Comparison of ENCODE assay signal across 29 cellular contexts in genomic region chr1:24908591-24909259, GRCh38. TPM values are rescaled to one million over a fixed set of nuclear protein-coding genes. Genes with fewer than 3 reads are reported as not detected.
A peak's percentile ranks its signal among the peaks of the same experiment; 100 is the strongest.
DNase-seq lines count a peak whose midpoint lies in the region; ATAC-seq and TF ChIP-seq lines count a peak whose summit lies in the region.
"Had no signal": no experiment of that assay in that cellular context is flagged by ENCODE, and none has a peak within 500 bp of the region (broad histone marks: within the 10 kb centered on the region; RNA-seq: fewer than 3 reads in every experiment).

No MANE protein-coding gene starts in this region.

- intact Hi-C loops in activated CD4-positive, alpha-beta T cell treated with anti-CD3 and anti-CD28 coated beads for 36 hours (cut with DNase I, micrococcal nuclease), result no loop called here

- no peak overlapping the region for H4K91ac ChIP-seq in neuronal stem cell (ENCODE audit: low read depth, low read length, poor library complexity)
- no peak overlapping the region for H4K91ac ChIP-seq in mesenchymal stem cell (ENCODE audit: low read length)

- H3K27me3 ChIP-seq in neuronal stem cell (ENCODE audit: control insufficient read depth in 3 of 3, insufficient read depth in 3 of 3, low read depth in 1 of 3, low read length in 3 of 3) (peaks cover 0 to 39% (median 0%) of the 10 kb centered on the region in 3 experiments), mesenchymal stem cell (ENCODE audit: control insufficient read depth in 1 of 2, insufficient read depth in 1 of 2, low read length in 2 of 2) (peaks cover 23 to 26% of the 10 kb centered on the region in 2 experiments)
- H3K27me3 ChIP-seq: BE2C, hepatocyte, MG63, suprapubic skin had no signal

- H2BK120ac ChIP-seq in neuronal stem cell (ENCODE audit: low read depth, low read length), result no peak overlapping the region
- H2BK120ac ChIP-seq in mesenchymal stem cell (ENCODE audit: low read depth, low read length), result no peak overlapping the region

- H3K4me3 ChIP-seq in neuronal stem cell (ENCODE audit: low read length in 2 of 2), result no peak overlapping the region
- H3K4me3 ChIP-seq in mesenchymal stem cell (ENCODE audit: insufficient read depth in 1 of 2, low read depth in 1 of 2, low read length in 2 of 2), result no peak overlapping the region
- H3K4me3 ChIP-seq: GM12878, hepatocyte, MG63, suprapubic skin had no signal

- H3K23ac ChIP-seq in neuronal stem cell (ENCODE audit: low read depth, low read length, poor library complexity) (peak overlapping the region; percentile 49), mesenchymal stem cell (ENCODE audit: low read length in 2 of 2) (no peak overlapping the region)

- H3K36me3 ChIP-seq in neuronal stem cell (replicated peaks in 1 of 2; ENCODE audit: control insufficient read depth in 2 of 2, insufficient read depth in 2 of 2, low read length in 2 of 2), result no peaks in the 10 kb centered on the region
- H3K36me3 ChIP-seq in mesenchymal stem cell (ENCODE audit: control insufficient read depth in 1 of 2, insufficient read depth in 2 of 2, low read depth in 1 of 2, low read length in 2 of 2), result no peaks in the 10 kb centered on the region
- H3K36me3 ChIP-seq: BE2C, suprapubic skin had no signal

- H2BK12ac ChIP-seq in neuronal stem cell (ENCODE audit: low read length) (no peak overlapping the region), mesenchymal stem cell (ENCODE audit: low read length in 2 of 2) (no peak overlapping the region)

- H3K4me3 Mint-ChIP-seq in activated CD4-positive, alpha-beta T cell treated with anti-CD3 and anti-CD28 coated beads for 36 hours, result no peak overlapping the region
- no peak overlapping the region for H3K4me3 Mint-ChIP-seq in activated naive CD8-positive, alpha-beta T cell treated with anti-CD3 and anti-CD28 coated beads, Interleukin-2, amount 50 U/mL, for 24 hours
- H3K4me3 Mint-ChIP-seq: naive B cell had no signal

- H3K36me3 Mint-ChIP-seq in activated CD4-positive, alpha-beta T cell treated with anti-CD3 and anti-CD28 coated beads for 36 hours (ENCODE audit: low read depth), result peaks cover 71% of the 10 kb centered on the region
- peaks cover 75% of the 10 kb centered on the region for H3K36me3 Mint-ChIP-seq in activated naive CD8-positive, alpha-beta T cell treated with anti-CD3 and anti-CD28 coated beads, Interleukin-2, amount 50 U/mL, for 24 hours (ENCODE audit: low read depth)

- H3K27me3 Mint-ChIP-seq in activated CD4-positive, alpha-beta T cell treated with anti-CD3 and anti-CD28 coated beads for 36 hours, result no peaks in the 10 kb centered on the region
- no peaks in the 10 kb centered on the region for H3K27me3 Mint-ChIP-seq in activated naive CD8-positive, alpha-beta T cell treated with anti-CD3 and anti-CD28 coated beads, Interleukin-2, amount 50 U/mL, for 24 hours
- H3K27me3 Mint-ChIP-seq: naive B cell had no signal

- TF ChIP-seq POLR2A in GM18526 (IDR thresholded peaks at IDR 0.05; ENCODE audit: extremely low read depth, insufficient read length), result peak; percentile 10

- H3K9ac ChIP-seq in neuronal stem cell (ENCODE audit: low read depth, low read length, poor library complexity), result no peak overlapping the region
- no peak overlapping the region for H3K9ac ChIP-seq in mesenchymal stem cell (ENCODE audit: low read length)

- no peak overlapping the region for H2BK5ac ChIP-seq in neuronal stem cell (ENCODE audit: low read length)
- no peak overlapping the region for H2BK5ac ChIP-seq in mesenchymal stem cell (ENCODE audit: low read depth, low read length, poor library complexity, severe bottlenecking)

- DNase-seq in activated CD4-positive, alpha-beta T cell treated with anti-CD3 and anti-CD28 coated beads for 36 hours, result peak; percentile 4
- DNase-seq in activated CD4-positive, alpha-beta T cell treated with anti-CD3 and anti-CD28 coated beads for 48 hours, result no peak
- no peak for DNase-seq in activated naive CD8-positive, alpha-beta T cell treated with anti-CD3 and anti-CD28 coated beads, Interleukin-2, amount 50 U/mL, for 24 hours
- no peak for DNase-seq in neuronal stem cell (ENCODE audit: low spot score)
- DNase-seq in mesenchymal stem cell, result no peak
- DNase-seq: activated CD4-positive, alpha-beta T cell treated with anti-CD3 and anti-CD28 coated beads, Interleukin-2, amount 50 U/mL, for 1 hour; DMS 273 treated with DMSO at 0.1 percent for 48 hours; GDM1; mammary epithelial cell; MG63; naive B cell; NCI-H187; NCI-H446 treated with DMSO at 0.1 percent for 48 hours; stimulated activated CD4-positive, alpha-beta T cell treated with anti-CD3 and anti-CD28 coated beads, Interleukin-4, amount 100 ng/mL, for 1 hour had no signal

- POLR2A ChIA-PET in activated CD4-positive, alpha-beta T cell treated with anti-CD3 and anti-CD28 coated beads for 36 hours (lab: Charles Lee), result interaction anchor here (0.6 to 0.8 kb wide), 2 partner anchors 865 to 1079 kb away, joined by 4 read pairs; no protein-coding TSS in a partner anchor

- no peak overlapping the region for H3K4ac ChIP-seq in neuronal stem cell (ENCODE audit: low read length)
- H3K4ac ChIP-seq in mesenchymal stem cell (ENCODE audit: low read depth in 1 of 2, low read length in 2 of 2), result no peak overlapping the region

- H4K8ac ChIP-seq in neuronal stem cell (ENCODE audit: low read depth, low read length) (no peak overlapping the region), mesenchymal stem cell (ENCODE audit: low read length) (no peak overlapping the region)

- peak overlapping the region; percentile 5 for H2BK15ac ChIP-seq in neuronal stem cell (ENCODE audit: low read length)
- H2BK15ac ChIP-seq in mesenchymal stem cell (ENCODE audit: low read depth, poor library complexity, severe bottlenecking), result no peak overlapping the region

- peak overlapping the region; percentile 65 for H3K27ac Mint-ChIP-seq in activated CD4-positive, alpha-beta T cell treated with anti-CD3 and anti-CD28 coated beads for 36 hours
- peak overlapping the region; percentile 95 for H3K27ac Mint-ChIP-seq in activated naive CD8-positive, alpha-beta T cell treated with anti-CD3 and anti-CD28 coated beads, Interleukin-2, amount 50 U/mL, for 24 hours
- H3K27ac Mint-ChIP-seq: activated T-helper 2 cell treated with anti-CD3 and anti-CD28 coated beads, Interferon-gamma antibody, Interleukin-2, Interleukin-4, amounts not matched to agents 10 μg/mL and 5 μg/mL and 100 μg/mL, durations not matched to agents 14 hours and 24 hours and 36 hours had no signal

- H3K4me2 ChIP-seq in neuronal stem cell (ENCODE audit: insufficient read depth, low read length, poor library complexity, severe bottlenecking) (no peak overlapping the region), mesenchymal stem cell (ENCODE audit: low read length, poor library complexity, severe bottlenecking) (no peak overlapping the region)

- WGBS in neuronal stem cell (ENCODE audit: extremely low coverage in 2 of 2, insufficient read length in 2 of 2, insufficient replicate concordance in 1 of 2), 2 donors, result 100% methylated on average over 1 of the region's 7 CpGs; no CpG with 5 or more reads in 1 of the 2 donors
- WGBS in mesenchymal stem cell, result 75% methylated on average over 7 of the region's 7 CpGs

- H2AK5ac ChIP-seq in neuronal stem cell (ENCODE audit: low read depth, low read length) (no peak overlapping the region), mesenchymal stem cell (ENCODE audit: low read length, severe bottlenecking) (no peak overlapping the region)

- CTCF ChIA-PET in activated CD4-positive, alpha-beta T cell treated with anti-CD3 and anti-CD28 coated beads for 36 hours (lab: Charles Lee), result interaction anchor here (0.7 kb wide), 1 partner anchor 18 kb away, joined by 3 read pairs; no protein-coding TSS in a partner anchor

- peaks cover 0 to 3% of the 10 kb centered on the region in 2 donors for H3K4me1 ChIP-seq in neuronal stem cell (ENCODE audit: control insufficient read depth in 2 of 2, insufficient read depth in 1 of 2, low read depth in 1 of 2, low read length in 2 of 2)
- H3K4me1 ChIP-seq in mesenchymal stem cell (ENCODE audit: control insufficient read depth, insufficient read depth, low read depth, low read length), result peaks cover 8% of the 10 kb centered on the region
- H3K4me1 ChIP-seq: BE2C, suprapubic skin had no signal

- H3K18ac ChIP-seq in neuronal stem cell (ENCODE audit: low read length), result peak overlapping the region; percentile 11
- H3K18ac ChIP-seq in mesenchymal stem cell (ENCODE audit: low read depth in 1 of 2, low read length in 2 of 2), result no peak overlapping the region

- peaks cover 3% of the 10 kb centered on the region for H3K79me1 ChIP-seq in neuronal stem cell (ENCODE audit: low read depth, low read length)
- no peaks in the 10 kb centered on the region for H3K79me1 ChIP-seq in mesenchymal stem cell (replicated peaks; ENCODE audit: low read length, poor library complexity, severe bottlenecking)

- no peak for ATAC-seq in activated CD4-positive, alpha-beta T cell treated with anti-CD3 and anti-CD28 coated beads for 36 hours
- ATAC-seq in activated naive CD8-positive, alpha-beta T cell treated with anti-CD3 and anti-CD28 coated beads, Interleukin-2, amount 50 U/mL, for 24 hours, result no peak
- ATAC-seq in HG03442 (IDR thresholded peaks at IDR 0.05; ENCODE audit: unreplicated experiment), result no peak
- ATAC-seq in HG03097 (IDR thresholded peaks at IDR 0.05; ENCODE audit: low FRiP score, unreplicated experiment), result no peak
- ATAC-seq: GM12878 had no signal

- H3K27ac ChIP-seq in neuronal stem cell (replicated peaks; ENCODE audit: low read length) (no peak overlapping the region), mesenchymal stem cell (ENCODE audit: low read length, poor library complexity, severe bottlenecking) (no peak overlapping the region)
- H3K27ac ChIP-seq: 22Rv1, coronary artery, hepatocyte, suprapubic skin had no signal

- peaks cover 33% of the 10 kb centered on the region for H3K4me1 Mint-ChIP-seq in activated CD4-positive, alpha-beta T cell treated with anti-CD3 and anti-CD28 coated beads for 36 hours
- H3K4me1 Mint-ChIP-seq in activated naive CD8-positive, alpha-beta T cell treated with anti-CD3 and anti-CD28 coated beads, Interleukin-2, amount 50 U/mL, for 24 hours, result peaks cover 68% of the 10 kb centered on the region

- H3K9me3 Mint-ChIP-seq in activated CD4-positive, alpha-beta T cell treated with anti-CD3 and anti-CD28 coated beads for 36 hours (ENCODE audit: low read depth), result no peaks in the 10 kb centered on the region
- H3K9me3 Mint-ChIP-seq in activated naive CD8-positive, alpha-beta T cell treated with anti-CD3 and anti-CD28 coated beads, Interleukin-2, amount 50 U/mL, for 24 hours, result no peaks in the 10 kb centered on the region
- H3K9me3 Mint-ChIP-seq: activated T-helper 2 cell treated with anti-CD3 and anti-CD28 coated beads, Interferon-gamma antibody, Interleukin-2, Interleukin-4, amounts not matched to agents 10 μg/mL and 5 μg/mL and 100 μg/mL, durations not matched to agents 14 hours and 24 hours and 36 hours; naive B cell had no signal

- H3K9me3 ChIP-seq in neuronal stem cell (replicated peaks in 1 of 2; ENCODE audit: control insufficient read depth in 2 of 2, insufficient read depth in 1 of 2, low read depth in 1 of 2, low read length in 2 of 2) (no peaks in the 10 kb centered on the region), mesenchymal stem cell (ENCODE audit: control insufficient read depth, low read length) (no peaks in the 10 kb centered on the region)
- H3K9me3 ChIP-seq: BE2C, MG63, suprapubic skin had no signal

- H2AFZ ChIP-seq in neuronal stem cell (ENCODE audit: low read length), result no peak overlapping the region
- no peak overlapping the region for H2AFZ ChIP-seq in mesenchymal stem cell (ENCODE audit: low read depth, low read length)
- H2AFZ ChIP-seq: hepatocyte had no signal

- H3K14ac ChIP-seq in neuronal stem cell (ENCODE audit: low read length) (no peak overlapping the region), mesenchymal stem cell (ENCODE audit: low read length in 2 of 2) (no peak overlapping the region)

RNA-seq across cellular contexts. Expression of gene RUNX3, which starts 21.4 kb away (rescaled TPM):
- 100 to 1,000 TPM; 156 to 167 TPM for total RNA-seq in activated CD4-positive, alpha-beta T cell treated with anti-CD3 and anti-CD28 coated beads for 36 hours
- 0.15 TPM for polyA plus RNA-seq in neuronal stem cell (2013, experiment 1 of 2)
- 0.25 TPM for polyA plus RNA-seq in neuronal stem cell (2013, experiment 2 of 2)
- 0.25 TPM for polyA plus RNA-seq in mesenchymal stem cell (2013, experiment 1 of 2)
- 0.33 TPM for polyA plus RNA-seq in mesenchymal stem cell (2013, experiment 2 of 2)
- total RNA-seq: endothelial cell of umbilical vein, fibroblast of villous mesenchyme, IMR-90, progenitor cell of endocrine pancreas had no signal
- polyA plus RNA-seq: endothelial cell of umbilical vein, keratinocyte had no signal
